13 cellular contexts compared by ENCODE assay signal in the genomic region with DNA sequence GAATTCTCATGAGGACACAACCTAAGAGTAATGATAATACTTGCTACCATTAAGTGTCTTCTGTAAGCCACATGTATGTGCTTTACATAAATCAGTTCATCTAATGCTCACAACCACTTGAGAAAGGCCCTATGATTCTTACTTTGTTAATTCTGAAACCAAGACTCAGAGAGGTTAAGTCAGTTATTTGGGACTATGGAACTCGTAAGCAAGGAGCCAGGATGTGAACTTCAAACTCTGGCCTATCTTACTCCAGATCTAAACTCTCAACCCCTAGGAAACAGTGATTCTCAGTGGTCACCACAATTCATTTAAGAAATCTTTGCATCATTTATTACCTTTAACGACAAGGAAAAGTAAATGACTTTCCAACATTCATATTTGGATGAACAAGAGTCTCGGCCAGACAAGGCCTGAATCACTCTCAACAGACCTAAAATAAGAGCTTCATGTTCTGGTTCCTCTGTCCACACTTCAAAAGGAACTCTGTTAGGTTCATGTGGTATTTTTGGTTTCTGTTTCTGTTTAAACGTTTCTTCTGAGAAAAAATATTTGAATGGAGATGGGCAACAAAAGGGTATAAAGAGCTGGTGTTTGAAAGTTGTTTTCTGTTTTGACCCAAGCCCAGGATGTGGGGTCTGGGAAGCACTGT.
DNase-seq lines count a peak whose midpoint lies in the region; ATAC-seq, FAIRE-seq and TF ChIP-seq lines count a peak whose summit lies in the region.
"Had no signal": no experiment of that assay in that cellular context is flagged by ENCODE, and none has a peak within 500 bp of the region (broad histone marks: within the 10 kb centered on the region; RNA-seq: fewer than 3 reads in every experiment).

No MANE protein-coding gene starts in this region.

- intact Hi-C loops in CD14-positive monocyte (cut with micrococcal nuclease), result no loop called here
- intact Hi-C loops in GM12878 (cut with micrococcal nuclease; ENCODE audit: unreplicated experiment), result loop anchor here (5.0 kb wide), 1 partner anchor 126 kb away; no protein-coding TSS in a partner anchor

- TF ChIP-seq CTCF in CD14-positive monocyte (IDR thresholded peaks at IDR 0.05) (no peak), GM12878 (IDR thresholded peaks at IDR 0.05 in 2 of 3, conservative IDR thresholded peaks at IDR 0.05 in 1 of 3; ENCODE audit: control insufficient read depth in 2 of 3, extremely low read depth in 1 of 3, insufficient read depth in 1 of 3, low read depth in 3 of 3, low read length in 3 of 3) (no peak), SK-N-SH (IDR thresholded peaks at IDR 0.05) (no peak)

- WGBS in GM12878 (ENCODE audit: insufficient coverage, insufficient replicate concordance, low lambda C conversion rate, missing lambda C conversion rate), result 0% methylated on average over 4 of the region's 4 CpGs
- WGBS in SK-N-SH (ENCODE audit: low lambda C conversion rate), result 85% methylated on average over 4 of the region's 4 CpGs

- H3K27me3 ChIP-seq in GM12878 (replicated peaks in 1 of 2; ENCODE audit: control insufficient read depth in 2 of 2, insufficient read depth in 2 of 2, low read length in 1 of 2) (no peaks in the 10 kb centered on the region), Karpas-422 (ENCODE audit: low read length) (no peaks in the 10 kb centered on the region), SK-N-SH (ENCODE audit: insufficient read depth) (no peaks in the 10 kb centered on the region)

- H3K4me2 ChIP-seq in GM12878 (ENCODE audit: control insufficient read depth, insufficient read depth) (peak overlapping the region; percentile 47; the same call in 1 of the 2 replicates), Karpas-422 (ENCODE audit: low read depth, low read length, poor library complexity, severe bottlenecking) (no peak overlapping the region), SK-N-SH (no peak overlapping the region)

- TF ChIP-seq RAD21 in GM12878 (IDR thresholded peaks at IDR 0.05; ENCODE audit: insufficient read depth, low read depth, low read length) (no peak), SK-N-SH (IDR thresholded peaks at IDR 0.05; ENCODE audit: low read length) (no peak)

- H3K9me3 ChIP-seq in GM12878 (replicated peaks; ENCODE audit: control insufficient read depth, insufficient read depth, low read length) (peaks cover 2% of the 10 kb centered on the region; the same call in 2 of the 3 replicates), Karpas-422 (ENCODE audit: low read length) (no peaks in the 10 kb centered on the region), SK-N-SH (no peaks in the 10 kb centered on the region)

- TF ChIP-seq POLR2A in GM12878 (IDR thresholded peaks at IDR 0.05; ENCODE audit: low read depth, low read length), result no peak

- H3K9me2 ChIP-seq in Karpas-422 (replicated peaks; ENCODE audit: insufficient read depth, low read length), result no peaks in the 10 kb centered on the region
- no peaks in the 10 kb centered on the region for H3K9me2 ChIP-seq in SK-N-SH

- RAD21 ChIA-PET in GM12878 (lab: Charles Lee; ENCODE audit: unreplicated experiment), result interaction anchor here (0.6 to 4.2 kb wide), 17 partner anchors 10 to 292 kb away, joined by 3 to 46 read pairs (median 4); no protein-coding TSS in a partner anchor

- H3K27ac Mint-ChIP-seq in CD14-positive monocyte, result peak overlapping the region; percentile 24 to 81 (median 59)
- H3K27ac Mint-ChIP-seq: brain; CD4-positive, alpha-beta memory T cell had no signal

- H3K36me3 ChIP-seq in GM12878 (ENCODE audit: control insufficient read depth in 2 of 2, insufficient read depth in 2 of 2, low read length in 1 of 2), result no peaks in the 10 kb centered on the region
- no peaks in the 10 kb centered on the region for H3K36me3 ChIP-seq in Karpas-422 (ENCODE audit: insufficient read depth, low read length)
- H3K36me3 ChIP-seq in SK-N-SH (replicated peaks in 1 of 2; ENCODE audit: control insufficient read depth in 1 of 2, insufficient read depth in 2 of 2, low read length in 1 of 2), result no peaks in the 10 kb centered on the region

- FAIRE-seq in GM12878 (lab: Jason Lieb, UNC), result peak; percentile 74

- peaks cover 0 to 6% (median 1%) of the 10 kb centered on the region in 3 donors for H3K27me3 Mint-ChIP-seq in CD14-positive monocyte (ENCODE audit: low read depth in 3 of 3)
- H3K27me3 Mint-ChIP-seq: brain; CD4-positive, alpha-beta memory T cell had no signal

- H3K4me3 ChIP-seq in GM12878 (peak overlapping the region; percentile 5; the same call in 1 of the 2 replicates), Karpas-422 (ENCODE audit: low read length) (no peak overlapping the region), SK-N-SH (ENCODE audit: low read depth in 2 of 2, low read length in 1 of 2) (no peak overlapping the region)

- H3K4me1 Mint-ChIP-seq in CD14-positive monocyte, result peaks cover 11% of the 10 kb centered on the region

- H3K4me1 ChIP-seq in GM12878 (ENCODE audit: control insufficient read depth, insufficient read depth, low read length) (peaks cover 10% of the 10 kb centered on the region), Karpas-422 (ENCODE audit: low read length) (no peaks in the 10 kb centered on the region), SK-N-SH (ENCODE audit: control insufficient read depth in 1 of 2, insufficient read depth in 2 of 2, low read depth in 1 of 2, low read length in 1 of 2) (0 out of 4 replicates have a peak, but pooled peaks cover 0 to 11% of the 10 kb centered on the region in 2 experiments)

- SMC1A ChIA-PET in GM12878 (lab: Charles Lee; ENCODE audit: uncharacterized antibody, unreplicated experiment), result interaction anchor here (0.6 to 4.7 kb wide), 21 partner anchors 10 to 292 kb away, joined by 3 to 44 read pairs (median 5); no protein-coding TSS in a partner anchor

- peaks cover 0 to 7% (median 3%) of the 10 kb centered on the region in 7 donors for H3K9me3 Mint-ChIP-seq in CD14-positive monocyte
- H3K9me3 Mint-ChIP-seq: brain had no signal

- in situ Hi-C loops in GM12878 (cut with MboI), result no loop called here

- H4K20me1 ChIP-seq in GM12878 (ENCODE audit: control insufficient read depth, insufficient read depth) (no peaks in the 10 kb centered on the region), Karpas-422 (ENCODE audit: insufficient read depth, low read depth, low read length) (no peaks in the 10 kb centered on the region), SK-N-SH (ENCODE audit: insufficient read depth) (no peaks in the 10 kb centered on the region)

- CTCF ChIA-PET in GM12878 (lab: Yijun Ruan, JAX) (interaction anchor here (1.3 to 6.5 kb wide), 7 partner anchors 9 to 365 kb away, joined by 4 to 37 read pairs (median 6); no protein-coding TSS in a partner anchor), SK-N-SH (lab: Yijun Ruan, JAX) (interaction anchor here (2.1 kb wide), 1 partner anchor 12 kb away, joined by 5 read pairs; no protein-coding TSS in a partner anchor)

- H3K4me3 Mint-ChIP-seq in CD14-positive monocyte, result peak overlapping the region in 1 of 2 donors; percentile 55
- H3K4me3 Mint-ChIP-seq: brain; CD4-positive, alpha-beta memory T cell had no signal

- no TSS peak for BruUV-seq in GM12878 (replicated peaks; lab: Mats Ljungman, UMichigan)

- H3K27ac ChIP-seq in GM12878 (ENCODE audit: control insufficient read depth, insufficient read depth) (peak overlapping the region; percentile 47), Karpas-422 (ENCODE audit: low read length) (no peak overlapping the region), SK-N-SH (ENCODE audit: low read depth in 2 of 2, low read length in 1 of 2) (no peak overlapping the region)

- H3F3A ChIP-seq in SK-N-SH (replicated peaks; ENCODE audit: insufficient read depth), result no peaks in the 10 kb centered on the region

- POLR2A ChIA-PET in GM12878 (lab: Charles Lee), result interaction anchor here (0.8 to 1.6 kb wide), 9 partner anchors 11 to 72 kb away, joined by 3 to 10 read pairs (median 3); no protein-coding TSS in a partner anchor
- POLR2A ChIA-PET in SK-N-SH (lab: Yijun Ruan, JAX), result no interaction called here

- no peaks in the 10 kb centered on the region for H3K79me2 ChIP-seq in GM12878 (ENCODE audit: control insufficient read depth, insufficient read depth, low read length)
- H3K79me2 ChIP-seq in Karpas-422 (ENCODE audit: low read length), result no peaks in the 10 kb centered on the region
- H3K79me2 ChIP-seq in SK-N-SH (ENCODE audit: insufficient read depth), result no peaks in the 10 kb centered on the region

- DNase-seq in CD14-positive monocyte (ENCODE audit: low spot score) (no peak), GM12878 (ENCODE audit: low read depth, low spot score) (peak; percentile 41), Karpas-422 (no peak), mesenteric fat pad (ENCODE audit: low spot score) (no peak), SK-N-SH (no peak)
- DNase-seq: activated CD4-positive, alpha-beta T cell treated with anti-CD3 and anti-CD28 coated beads, Interleukin-2, amount 50 U/mL, for 1 hour; CD4-positive, alpha-beta memory T cell; KBM-7 had no signal

- H2AFZ ChIP-seq in GM12878 (ENCODE audit: control insufficient read depth, low read depth, low read length) (peak overlapping the region; percentile 64), Karpas-422 (ENCODE audit: low read length) (no peak overlapping the region), SK-N-SH (ENCODE audit: low read depth) (no peak overlapping the region)

- ATAC-seq in GM19452 (IDR thresholded peaks at IDR 0.05; ENCODE audit: unreplicated experiment) (peak; percentile 70), HG03066 (IDR thresholded peaks at IDR 0.05; ENCODE audit: low read depth, unreplicated experiment) (peak; percentile 65), GM12878 (peak; percentile 80), HG03521 (IDR thresholded peaks at IDR 0.05; ENCODE audit: unreplicated experiment) (no peak)
- ATAC-seq: Panc1 had no signal

- H3K36me3 Mint-ChIP-seq in CD14-positive monocyte, result peaks cover 14 to 49% of the 10 kb centered on the region in 2 donors
- H3K36me3 Mint-ChIP-seq: CD4-positive, alpha-beta memory T cell had no signal

- TF ChIP-seq EP300 in GM12878 (IDR thresholded peaks at IDR 0.05; ENCODE audit: borderline replicate concordance in 1 of 2, control insufficient read depth in 1 of 2, low read depth in 2 of 2, low read length in 2 of 2), result 0 out of 4 replicates have a peak, but pooled peaks of 1 of the 2 experiments have one; percentile 15
- TF ChIP-seq EP300 in SK-N-SH (IDR thresholded peaks at IDR 0.05; ENCODE audit: borderline replicate concordance in 1 of 2, low read depth in 1 of 2, low read length in 1 of 2), result no peak

- no peak overlapping the region for H3K9ac ChIP-seq in GM12878 (ENCODE audit: control insufficient read depth, insufficient read depth, low read length)
- H3K9ac ChIP-seq in Karpas-422 (ENCODE audit: low read length), result no peak overlapping the region
- no peak overlapping the region for H3K9ac ChIP-seq in SK-N-SH

TF ChIP-seq in SK-N-SH, 30 proteins besides CTCF, POLR2A, EP300 and RAD21:
- TF ChIP-seq, protein P1, sequence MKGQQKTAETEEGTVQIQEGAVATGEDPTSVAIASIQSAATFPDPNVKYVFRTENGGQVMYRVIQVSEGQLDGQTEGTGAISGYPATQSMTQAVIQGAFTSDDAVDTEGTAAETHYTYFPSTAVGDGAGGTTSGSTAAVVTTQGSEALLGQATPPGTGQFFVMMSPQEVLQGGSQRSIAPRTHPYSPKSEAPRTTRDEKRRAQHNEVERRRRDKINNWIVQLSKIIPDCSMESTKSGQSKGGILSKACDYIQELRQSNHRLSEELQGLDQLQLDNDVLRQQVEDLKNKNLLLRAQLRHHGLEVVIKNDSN (IDR thresholded peaks at IDR 0.05; ENCODE audit: borderline replicate concordance, low read depth), result no peak
- TF ChIP-seq MEF2A (IDR thresholded peaks at IDR 0.05; ENCODE audit: borderline replicate concordance, low read depth), result no peak
- TF ChIP-seq MXI1 (IDR thresholded peaks at IDR 0.05; ENCODE audit: low read depth, low read length), result no peak
